Comparison of ENCODE assay signal across 20 cellular contexts in the genomic region with DNA sequence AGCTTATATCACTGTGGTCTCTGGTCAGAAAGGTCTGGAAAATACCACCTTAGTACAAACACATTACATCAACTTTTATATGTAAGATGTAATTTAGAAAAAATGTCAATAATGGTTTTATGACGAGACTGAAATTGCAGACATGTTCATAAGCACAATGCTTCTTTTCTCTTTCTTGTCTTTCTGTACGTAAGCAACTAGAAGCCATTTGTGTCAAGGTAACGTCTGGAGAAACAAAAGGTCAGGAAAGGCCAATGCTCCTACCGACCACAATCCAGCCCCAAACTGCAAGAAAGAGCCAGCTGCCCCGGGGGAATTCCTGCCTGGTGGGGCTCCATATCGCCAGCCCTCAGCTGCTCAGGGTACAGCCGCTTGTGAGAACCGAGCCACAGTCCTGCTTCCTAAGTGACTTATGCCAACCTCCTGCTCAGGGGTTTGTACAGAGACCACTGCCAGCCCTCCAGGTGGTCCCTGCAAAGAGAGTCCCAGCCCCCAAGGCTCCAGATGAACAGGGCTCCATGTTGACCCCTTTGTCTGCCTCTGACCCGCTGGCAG. TPM values are rescaled to one million over a fixed set of nuclear protein-coding genes. Genes with fewer than 3 reads are reported as not detected.
DNase-seq lines count a peak whose midpoint lies in the region; ATAC-seq, FAIRE-seq and TF ChIP-seq lines count a peak whose summit lies in the region.
"Had no signal": no experiment of that assay in that cellular context is flagged by ENCODE, and none has a peak within 500 bp of the region (broad histone marks: within the 10 kb centered on the region; RNA-seq: fewer than 3 reads in every experiment).

No MANE protein-coding gene starts in this region.

- H3K9me3 Mint-ChIP-seq in activated T-cell treated with anti-CD3 and anti-CD28 coated beads, Interleukin-2, amount 50 U/mL, for 72 hours, result no peaks in the 10 kb centered on the region
- H3K9me3 Mint-ChIP-seq: H9 had no signal

- H3K27ac ChIP-seq in lower lobe of right lung, result no peak overlapping the region

- no peak for FAIRE-seq in urothelium cell line (lab: Jason Lieb, UNC)

- no peak overlapping the region for H3K4me3 Mint-ChIP-seq in activated T-cell treated with anti-CD3 and anti-CD28 coated beads, Interleukin-2, amount 50 U/mL, for 72 hours
- H3K4me3 Mint-ChIP-seq: H9 had no signal

- H3K36me3 Mint-ChIP-seq in activated T-cell treated with anti-CD3 and anti-CD28 coated beads, Interleukin-2, amount 50 U/mL, for 72 hours (ENCODE audit: insufficient read depth in 2 of 2), result peaks cover 0 to 3% of the 10 kb centered on the region in 2 donors

- peaks cover 6% of the 10 kb centered on the region for H3K4me1 Mint-ChIP-seq in activated T-cell treated with anti-CD3 and anti-CD28 coated beads, Interleukin-2, amount 50 U/mL, for 72 hours (ENCODE audit: low read depth)

- 77 to 81% methylated on average over 9 of the region's 9 CpGs for WGBS in lower leg skin, 2 donors

- no peak overlapping the region for H3K4me3 ChIP-seq in astrocyte of the spinal cord (ENCODE audit: low read depth, low read length)
- no peak overlapping the region for H3K4me3 ChIP-seq in mucosa of descending colon
- H3K4me3 ChIP-seq in lower leg skin (ENCODE audit: low read depth, poor library complexity, severe bottlenecking), result no peak overlapping the region
- no peak overlapping the region for H3K4me3 ChIP-seq in lower lobe of right lung

- TF ChIP-seq CTCF in astrocyte of the spinal cord (IDR thresholded peaks at IDR 0.05; ENCODE audit: low read depth, low read length) (no peak), mucosa of descending colon (IDR thresholded peaks at IDR 0.05) (no peak), lower leg skin (IDR thresholded peaks at IDR 0.05) (no peak), lower lobe of right lung (IDR thresholded peaks at IDR 0.05) (no peak)

- DNase-seq in activated T-cell treated with anti-CD3 and anti-CD28 coated beads, Interleukin-2, amount 50 U/mL, for 72 hours, result no peak
- DNase-seq in activated T-cell treated with anti-CD3 and anti-CD28 coated beads for 4 hours (no peak), astrocyte of the spinal cord (ENCODE audit: low read depth, low spot score) (peak; percentile 7), mucosa of descending colon (no peak), urothelium cell line (ENCODE audit: low spot score) (peak; percentile 38), lower leg skin (ENCODE audit: low spot score in 2 of 2) (no peak), T1000 (lab: John Stamatoyannopoulos, UW) (no peak), lower lobe of right lung (no peak)
- DNase-seq: 8988T, DMS 273 treated with DMSO at 0.1 percent for 48 hours, DND-41, GF-D8, H9, KG1, MV-4-11, NCI-H1417, NCI-H187 treated with DMSO at 0.1 percent for 48 hours, NCI-H2227 treated with DMSO at 0.1 percent for 48 hours, NCI-H524, RPMI8226 had no signal

- H3K9me3 ChIP-seq in mucosa of descending colon, result no peaks in the 10 kb centered on the region
- H3K9me3 ChIP-seq in lower lobe of right lung, result no peaks in the 10 kb centered on the region

- H3K4me1 ChIP-seq in mucosa of descending colon (ENCODE audit: low read depth), result no peaks in the 10 kb centered on the region
- peaks cover 7% of the 10 kb centered on the region for H3K4me1 ChIP-seq in lower lobe of right lung

- in situ Hi-C loops in astrocyte of the spinal cord (cut with HindIII; ENCODE audit: low sequenced_read_pairs), result no loop called here

- H3K36me3 ChIP-seq in mucosa of descending colon (ENCODE audit: low read depth) (no peaks in the 10 kb centered on the region), lower lobe of right lung (peaks cover 12% of the 10 kb centered on the region)

- peak overlapping the region; percentile 19 for H3K27ac Mint-ChIP-seq in activated T-cell treated with anti-CD3 and anti-CD28 coated beads, Interleukin-2, amount 50 U/mL, for 72 hours
- H3K27ac Mint-ChIP-seq: H9 had no signal

- TF ChIP-seq POLR2A in lower leg skin (IDR thresholded peaks at IDR 0.05), result no peak

- H3K27me3 ChIP-seq in lower lobe of right lung (ENCODE audit: low read depth), result no peaks in the 10 kb centered on the region

- H3K27me3 Mint-ChIP-seq in activated T-cell treated with anti-CD3 and anti-CD28 coated beads, Interleukin-2, amount 50 U/mL, for 72 hours (ENCODE audit: low read depth), result no peaks in the 10 kb centered on the region

- no peak for ATAC-seq in activated T-cell treated with anti-CD3 and anti-CD28 coated beads, Interleukin-2, amount 50 U/mL, for 72 hours (replicated peaks in 1 of 2)
- ATAC-seq in mucosa of descending colon (peak; percentile 27), lower lobe of right lung (no peak)

- intact Hi-C loops in mucosa of descending colon (cut with DNase I, micrococcal nuclease) (no loop called here), lower leg skin (cut with DNase I; ENCODE audit: low total_unique reads) (no loop called here), lower lobe of right lung (cut with DNase I) (no loop called here)

RNA-seq across cellular contexts. Expression of gene ZNF839, which starts 6.3 kb away (rescaled TPM):
- total RNA-seq in activated T-cell treated with anti-CD3 and anti-CD28 coated beads, Interleukin-2, amount 50 U/mL, for 72 hours, result 10 to 100 TPM; 18.1 to 21.5 TPM
- 10 to 100 TPM in 1 of 3 donors, 1 to 10 TPM in 2; 9.5 to 12.4 (median 9.7) TPM for total RNA-seq in mucosa of descending colon
- total RNA-seq in lower leg skin, result 10 to 100 TPM; 10.7 to 15.2 (median 13.6) TPM
- total RNA-seq in lower lobe of right lung, result 8.5 TPM

RNA-seq across cellular contexts. Expression of gene MOK, which starts 20.9 kb away (rescaled TPM):
- total RNA-seq in activated T-cell treated with anti-CD3 and anti-CD28 coated beads, Interleukin-2, amount 50 U/mL, for 72 hours, result 1 to 10 TPM; 2.8 to 5.7 TPM
- total RNA-seq in mucosa of descending colon (10 to 100 TPM in 1 of 3 donors, 1 to 10 TPM in 2; 6.2 to 11.2 (median 7.4) TPM), lower leg skin (10 to 100 TPM in 2 of 4 donors, 1 to 10 TPM in 2; 2.1 to 12.2 (median 7.8) TPM), lower lobe of right lung (15.8 TPM)

RNA-seq across cellular contexts. Expression of gene CINP, which starts 36.8 kb away (rescaled TPM):
- total RNA-seq in activated T-cell treated with anti-CD3 and anti-CD28 coated beads, Interleukin-2, amount 50 U/mL, for 72 hours, result 10 to 100 TPM; 40.6 to 43.0 TPM
- total RNA-seq in mucosa of descending colon (10 to 100 TPM; 23.3 to 31.0 (median 26.7) TPM), lower leg skin (10 to 100 TPM; 16.9 to 34.2 (median 27.3) TPM), lower lobe of right lung (34.3 TPM)

RNA-seq across cellular contexts. Expression of gene TECPR2, which starts 36.9 kb away (rescaled TPM):
- total RNA-seq in activated T-cell treated with anti-CD3 and anti-CD28 coated beads, Interleukin-2, amount 50 U/mL, for 72 hours, result 1 to 10 TPM; 8.7 to 9.7 TPM
- total RNA-seq in mucosa of descending colon, result 10 to 100 TPM; 11.2 to 33.5 (median 21.2) TPM
- 10 to 100 TPM; 10.8 to 37.8 (median 17.8) TPM for total RNA-seq in lower leg skin
- 23.2 TPM for total RNA-seq in lower lobe of right lung

Comparison
In these comparisons a context has a peak if more than half of its experiments do, and no peak if none do; other contexts are left out.
1. DNase-seq: peak in astrocyte of the spinal cord (single experiment) and urothelium cell line (single experiment); none in activated T-cell treated with anti-CD3 and anti-CD28 coated beads, Interleukin-2, amount 50 U/mL, for 72 hours (0 of 2), activated T-cell treated with anti-CD3 and anti-CD28 coated beads for 4 hours (single experiment), mucosa of descending colon (0 of 3), lower leg skin (0 of 2), T1000 (single experiment) and lower lobe of right lung (single experiment).